In genomic region chr1:202061787-202062186, GRCh38 we compare ENCODE assay signal across 2 cellular contexts. TPM values are rescaled to one million over a fixed set of nuclear protein-coding genes. Genes with fewer than 3 reads are reported as not detected.
"Had no signal": no experiment of that assay in that cellular context is flagged by ENCODE, and none has a peak within 500 bp of the region (broad histone marks: within the 10 kb centered on the region; RNA-seq: fewer than 3 reads in every experiment).

No MANE protein-coding gene starts in this region.

RNA-seq across cellular contexts. Expression of gene ELF3, which starts 51.4 kb away (rescaled TPM):
- total RNA-seq: HT1080 had no signal
- polyA plus RNA-seq: IgD-negative memory B cell had no signal
